1 cellular context compared by ENCODE assay signal in genomic region chr6:31658983-31659648, GRCh38.
TF ChIP-seq lines count a peak whose summit lies in the region.

No MANE protein-coding gene starts in this region.

TF ChIP-seq in K562, 482 proteins besides CTCF, POLR2A, EP300 and RAD21 (continued from another document):
- TF ChIP-seq MITF (IDR thresholded peaks at IDR 0.05) (peak; percentile 7; the same call in 1 of the 2 replicates), HDAC1 (IDR thresholded peaks at IDR 0.05) (peak in 1 of 2 experiments; percentile 11; a peak in 1 of 4 replicates), SAP30 (IDR thresholded peaks at IDR 0.05; ENCODE audit: borderline replicate concordance, insufficient read depth, low read depth, low read length, poor library complexity, severe bottlenecking) (peak; percentile 29), HDGF (IDR thresholded peaks at IDR 0.05) (peak; percentile 90), DACH1 (IDR thresholded peaks at IDR 0.05; ENCODE audit: partially characterized antibody) (no peak), HBP1 (CRISPR knock-in tag; IDR thresholded peaks at IDR 0.05) (0 out of 2 replicates have a peak, but pooled peaks have one; percentile 16), SP1 (CRISPR knock-in tag; IDR thresholded peaks at IDR 0.05) (0 out of 2 replicates have a peak, but pooled peaks have one; percentile 46), MCM5 (IDR thresholded peaks at IDR 0.05; ENCODE audit: low read depth) (no peak), ZNF707 (CRISPR knock-in tag; conservative IDR thresholded peaks at IDR 0.05) (no peak), RBFOX2 (IDR thresholded peaks at IDR 0.05; ENCODE audit: low read depth, low read length) (peak; percentile 67), ARID4B (CRISPR knock-in tag; IDR thresholded peaks at IDR 0.05) (peak; percentile 21; the same call in 1 of the 2 replicates)
